8 cellular contexts compared by ENCODE assay signal in the genomic region with DNA sequence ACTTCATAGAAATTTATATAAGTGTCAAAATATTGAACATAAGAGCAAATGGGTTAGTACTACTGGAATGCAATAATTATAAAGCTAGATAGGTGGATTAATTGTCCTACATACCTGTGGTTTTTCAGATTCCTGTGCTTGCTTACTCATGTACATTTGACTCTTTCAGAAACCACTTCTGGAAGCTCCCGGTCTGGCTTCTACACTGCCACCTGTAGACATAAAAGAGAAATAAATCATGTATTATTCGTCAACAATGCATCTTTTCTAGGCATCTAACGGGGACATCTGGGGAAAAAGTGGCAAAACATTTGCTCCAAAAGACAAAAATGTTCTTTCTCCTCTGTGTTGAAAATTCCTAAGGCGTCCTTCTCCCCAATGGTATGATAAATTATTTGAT.
A peak's percentile ranks its signal among the peaks of the same experiment; 100 is the strongest.
DNase-seq lines count a peak whose midpoint lies in the region; ATAC-seq lines count a peak whose summit lies in the region.

No MANE protein-coding gene starts in this region.

- no peak for ATAC-seq in stimulated activated naive CD8-positive, alpha-beta T cell treated with anti-CD3 and anti-CD28 coated beads, Interleukin-15, Interleukin-2, amounts not matched to agents 100 U/mL and 50 U/mL, for 24 hours
- no peak for ATAC-seq in HG02885 (IDR thresholded peaks at IDR 0.05; ENCODE audit: poor library complexity, unreplicated experiment)
- no peak for ATAC-seq in HG02623 (IDR thresholded peaks at IDR 0.05; ENCODE audit: unreplicated experiment)

- 2% methylated on average over 4 of the region's 4 CpGs for WGBS in thymus

- H3K27ac ChIP-seq in thymus (ENCODE audit: low read depth) = no peak overlapping the region

- H3K27ac Mint-ChIP-seq in stimulated activated naive CD8-positive, alpha-beta T cell treated with anti-CD3 and anti-CD28 coated beads, Interleukin-15, Interleukin-2, amounts not matched to agents 100 ng/mL and 50 ng/mL, for 24 hours = peak overlapping the region; percentile 98
- peak overlapping the region; percentile 96 for H3K27ac Mint-ChIP-seq in activated naive CD4-positive, alpha-beta T cell treated with anti-CD3 and anti-CD28 coated beads, Interleukin-2, amount 50 U/mL, for 24 hours

- DNase-seq in stimulated activated naive CD8-positive, alpha-beta T cell treated with anti-CD3 and anti-CD28 coated beads, Interleukin-15, Interleukin-2, amounts not matched to agents 100 U/mL and 50 U/mL, for 24 hours = no peak
- DNase-seq in NCI-H2196 treated with DMSO at 0.1 percent for 48 hours (lab: John Stamatoyannopoulos, UW; ENCODE audit: unreplicated experiment) = peak; percentile 44

- peaks cover 6% of the 10 kb centered on the region for H3K36me3 ChIP-seq in iPS-15b (ENCODE audit: control insufficient read depth, insufficient read depth, low read length)
- H3K36me3 ChIP-seq in thymus (ENCODE audit: control insufficient read depth, insufficient read depth) = no peaks in the 10 kb centered on the region

- H3K27me3 Mint-ChIP-seq in stimulated activated naive CD8-positive, alpha-beta T cell treated with anti-CD3 and anti-CD28 coated beads, Interleukin-15, Interleukin-2, amounts not matched to agents 100 ng/mL and 50 ng/mL, for 24 hours = no peaks in the 10 kb centered on the region
- no peaks in the 10 kb centered on the region for H3K27me3 Mint-ChIP-seq in activated naive CD4-positive, alpha-beta T cell treated with anti-CD3 and anti-CD28 coated beads, Interleukin-2, amount 50 U/mL, for 24 hours

- H3K4me1 Mint-ChIP-seq in stimulated activated naive CD8-positive, alpha-beta T cell treated with anti-CD3 and anti-CD28 coated beads, Interleukin-15, Interleukin-2, amounts not matched to agents 100 ng/mL and 50 ng/mL, for 24 hours (ENCODE audit: low read depth) = peaks cover 59% of the 10 kb centered on the region
- H3K4me1 Mint-ChIP-seq in activated naive CD4-positive, alpha-beta T cell treated with anti-CD3 and anti-CD28 coated beads, Interleukin-2, amount 50 U/mL, for 24 hours = peaks cover 27% of the 10 kb centered on the region

- H3K4me3 Mint-ChIP-seq in stimulated activated naive CD8-positive, alpha-beta T cell treated with anti-CD3 and anti-CD28 coated beads, Interleukin-15, Interleukin-2, amounts not matched to agents 100 ng/mL and 50 ng/mL, for 24 hours = peak overlapping the region; percentile 98
- peak overlapping the region; percentile 95 for H3K4me3 Mint-ChIP-seq in activated naive CD4-positive, alpha-beta T cell treated with anti-CD3 and anti-CD28 coated beads, Interleukin-2, amount 50 U/mL, for 24 hours

- H3K4me1 ChIP-seq in iPS-15b (ENCODE audit: control insufficient read depth, insufficient read depth, low read length) (peaks cover 12% of the 10 kb centered on the region), thymus (ENCODE audit: control insufficient read depth, insufficient read depth, low read length) (no peaks in the 10 kb centered on the region)

- H3K27me3 ChIP-seq in iPS-15b (ENCODE audit: control insufficient read depth, insufficient read depth, low read length) (no peaks in the 10 kb centered on the region), thymus (ENCODE audit: control insufficient read depth, insufficient read depth) (no peaks in the 10 kb centered on the region)

- no peaks in the 10 kb centered on the region for H3K9me3 Mint-ChIP-seq in stimulated activated naive CD8-positive, alpha-beta T cell treated with anti-CD3 and anti-CD28 coated beads, Interleukin-15, Interleukin-2, amounts not matched to agents 100 ng/mL and 50 ng/mL, for 24 hours
- no peaks in the 10 kb centered on the region for H3K9me3 Mint-ChIP-seq in activated naive CD4-positive, alpha-beta T cell treated with anti-CD3 and anti-CD28 coated beads, Interleukin-2, amount 50 U/mL, for 24 hours

- H3K9me3 ChIP-seq in iPS-15b (ENCODE audit: control insufficient read depth, insufficient read depth, low read length) (no peaks in the 10 kb centered on the region), thymus (ENCODE audit: control insufficient read depth) (no peaks in the 10 kb centered on the region)

- peak overlapping the region; percentile 89 for H3K9ac ChIP-seq in iPS-15b (ENCODE audit: low read depth, low read length)

- H3K4me3 ChIP-seq in iPS-15b (ENCODE audit: low read depth, low read length) (peak overlapping the region; percentile 87), thymus (ENCODE audit: low read length) (peak overlapping the region; percentile 22)

- peaks cover 35% of the 10 kb centered on the region for H3K36me3 Mint-ChIP-seq in stimulated activated naive CD8-positive, alpha-beta T cell treated with anti-CD3 and anti-CD28 coated beads, Interleukin-15, Interleukin-2, amounts not matched to agents 100 ng/mL and 50 ng/mL, for 24 hours (ENCODE audit: low read depth)
- peaks cover 18% of the 10 kb centered on the region for H3K36me3 Mint-ChIP-seq in activated naive CD4-positive, alpha-beta T cell treated with anti-CD3 and anti-CD28 coated beads, Interleukin-2, amount 50 U/mL, for 24 hours
